ENCODE assay signal across 1 cellular context in the genomic region with DNA sequence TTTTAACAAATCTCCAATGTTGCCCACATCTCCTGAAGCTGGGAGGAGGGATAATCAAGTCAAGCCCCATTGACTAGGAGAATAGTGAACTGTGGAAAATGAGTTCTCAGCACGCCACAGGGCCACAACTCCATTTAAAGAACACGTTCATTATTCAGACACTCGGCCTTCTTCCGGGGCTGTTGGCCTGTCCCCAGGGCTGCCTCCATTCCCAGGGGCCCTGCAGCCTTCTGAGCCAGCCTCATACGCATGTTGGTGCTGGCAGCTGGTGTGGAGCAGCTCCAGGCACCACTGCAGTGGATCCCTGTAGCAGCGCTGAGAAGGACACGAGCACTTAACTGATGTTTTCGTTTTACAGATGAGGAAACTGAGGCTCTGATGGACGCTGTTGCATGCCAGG.
TF ChIP-seq lines count a peak whose summit lies in the region.

No MANE protein-coding gene starts in this region.

TF ChIP-seq in GM12878, 131 proteins besides CTCF, POLR2A, EP300 and RAD21 (continued from another document):
- TF ChIP-seq ZNF687 (IDR thresholded peaks at IDR 0.05) (no peak), EZH2 (IDR thresholded peaks at IDR 0.05; ENCODE audit: borderline replicate concordance, control insufficient read depth, low read depth, low read length) (no peak), BCL11A (IDR thresholded peaks at IDR 0.05; ENCODE audit: low read depth, low read length) (no peak), IKZF2 (IDR thresholded peaks at IDR 0.05) (no peak), CEBPB (IDR thresholded peaks at IDR 0.05; ENCODE audit: borderline replicate concordance in 1 of 2, low read depth in 2 of 2, low read length in 2 of 2) (no peak), MEF2A (IDR thresholded peaks at IDR 0.05; ENCODE audit: insufficient read depth, low read depth, low read length) (no peak)
TF ChIP-seq in GM12878: peak in this region for 1.
